ENCODE assay signal across 10 cellular contexts in genomic region chr18:58578835-58579560, GRCh38. TPM values are rescaled to one million over a fixed set of nuclear protein-coding genes. Genes with fewer than 3 reads are reported as not detected.
DNase-seq lines count a peak whose midpoint lies in the region; ATAC-seq and TF ChIP-seq lines count a peak whose summit lies in the region.
"Had no signal": no experiment of that assay in that cellular context is flagged by ENCODE, and none has a peak within 500 bp of the region (broad histone marks: within the 10 kb centered on the region; RNA-seq: fewer than 3 reads in every experiment).

No MANE protein-coding gene starts in this region.

- no peak overlapping the region for H3K4me3 Mint-ChIP-seq in H9

- peaks cover 53 to 55% of the 10 kb centered on the region in 2 experiments for H3K4me1 Mint-ChIP-seq in H9

- H3K79me2 ChIP-seq in H9 (ENCODE audit: insufficient read depth, low read length), result no peaks in the 10 kb centered on the region

- in situ Hi-C loops in astrocyte of the cerebellum (cut with HindIII; ENCODE audit: low sequenced_read_pairs), result no loop called here

- H3K27ac ChIP-seq in H9 (ENCODE audit: insufficient read length, low read depth, low read length), result no peak overlapping the region
- H3K27ac ChIP-seq: PC-9 had no signal

- peaks cover 2 to 13% (median 2%) of the 10 kb centered on the region in 3 experiments; a peak in 5 of 7 replicates for H3K36me3 Mint-ChIP-seq in H9 (ENCODE audit: insufficient read depth in 1 of 3, low read depth in 3 of 3)

- peaks cover 15% of the 10 kb centered on the region; the same call in 1 of the 2 replicates for H3K4me1 ChIP-seq in H9 (ENCODE audit: insufficient read depth, low read length)

- H4K20me1 ChIP-seq in H9 (ENCODE audit: control insufficient read depth, insufficient read depth, insufficient read length), result no peaks in the 10 kb centered on the region

- no peak overlapping the region for H2BK15ac ChIP-seq in H9 (ENCODE audit: low read depth, low read length)

- no peak for TF ChIP-seq CTCF in H9 (conservative IDR thresholded peaks at IDR 0.05)
- TF ChIP-seq CTCF in astrocyte of the cerebellum (IDR thresholded peaks at IDR 0.05; ENCODE audit: low read depth, low read length, missing control alignments), result no peak
- no peak for TF ChIP-seq CTCF in GM20000 (IDR thresholded peaks at IDR 0.05; ENCODE audit: extremely low read depth, missing control alignments)

- H3K27me3 ChIP-seq in H9 (ENCODE audit: insufficient read depth, low read length), result no peaks in the 10 kb centered on the region

- peak overlapping the region; percentile 4 for H3K18ac ChIP-seq in H9 (ENCODE audit: insufficient read length, low read depth, low read length)

- H2BK12ac ChIP-seq in H9 (ENCODE audit: insufficient read length, low read depth, low read length), result no peak overlapping the region

- no peak overlapping the region for H3K23ac ChIP-seq in H9 (ENCODE audit: insufficient read length, low read depth, low read length)

- no peak for ATAC-seq in HG03565 (IDR thresholded peaks at IDR 0.05; ENCODE audit: unreplicated experiment)

- peaks cover 9 to 10% of the 10 kb centered on the region in 2 experiments for H3K9me3 Mint-ChIP-seq in H9

- no peak overlapping the region for H3K9ac ChIP-seq in H9 (ENCODE audit: extremely low read depth, insufficient read length, low read length)

- peak overlapping the region; percentile 20 for H3T11ph ChIP-seq in H9 (ENCODE audit: low read length)

- H2AK5ac ChIP-seq in H9 (ENCODE audit: insufficient read length, low read length), result no peak overlapping the region

- no peak overlapping the region for H2BK5ac ChIP-seq in H9 (ENCODE audit: insufficient read length, low read length)

- no peak overlapping the region for H3K14ac ChIP-seq in H9 (ENCODE audit: insufficient read depth, low read length)

- H3K4me2 ChIP-seq in H9 (ENCODE audit: insufficient read depth, insufficient read length, low read length), result no peak overlapping the region
- H3K4me2 ChIP-seq: PC-9 had no signal

- peak overlapping the region; percentile 18 to 68 (median 46); a peak in 3 of 7 replicates for H3K27ac Mint-ChIP-seq in H9

- peak overlapping the region; percentile 64 for H3K4me3 ChIP-seq in astrocyte of the cerebellum (ENCODE audit: low read depth, low read length)
- H3K4me3 ChIP-seq: PC-9 had no signal

- no peak overlapping the region; the same call in 1 of the 2 replicates for H3K4ac ChIP-seq in H9 (ENCODE audit: low read depth, low read length)

- no peak overlapping the region for H3K56ac ChIP-seq in H9 (ENCODE audit: insufficient read length, low read depth, low read length)

- no peaks in the 10 kb centered on the region for H3K23me2 ChIP-seq in H9 (ENCODE audit: insufficient read length, low read depth, low read length, poor library complexity, severe bottlenecking)

- no peaks in the 10 kb centered on the region for H3K9me3 ChIP-seq in H9 (ENCODE audit: control insufficient read depth, low read depth, low read length)

- H3K79me1 ChIP-seq in H9 (ENCODE audit: insufficient read depth, low read depth, low read length, poor library complexity, severe bottlenecking), result no peaks in the 10 kb centered on the region

- no CpG with 5 or more reads among the region's 8 CpGs for WGBS in H9 (ENCODE audit: extremely low coverage, insufficient read length, low lambda C conversion rate)

- H2AFZ ChIP-seq in H9 (ENCODE audit: low read length), result no peak overlapping the region
- H2AFZ ChIP-seq: PC-9 had no signal

- no peaks in the 10 kb centered on the region; the same call in 1 of the 2 replicates for H3K27me3 Mint-ChIP-seq in H9 (ENCODE audit: low read depth)

- no peak overlapping the region for H4K8ac ChIP-seq in H9 (replicated peaks; ENCODE audit: insufficient read length, low read depth, low read length)

- H4K5ac ChIP-seq in H9 (ENCODE audit: insufficient read length, low read depth, low read length), result no peak overlapping the region

- H2BK120ac ChIP-seq in H9 (ENCODE audit: low read depth, low read length, poor library complexity, severe bottlenecking), result no peak overlapping the region

- H2BK20ac ChIP-seq in H9 (ENCODE audit: low read depth, low read length, poor library complexity, severe bottlenecking), result no peak overlapping the region

- peak; percentile 74 for DNase-seq in A172 (ENCODE audit: low spot score)
- DNase-seq in H9, result no peak
- no peak for DNase-seq in astrocyte of the cerebellum (ENCODE audit: low read depth)
- peak; percentile 88 for DNase-seq in kidney glomerular epithelial cell (lab: John Stamatoyannopoulos, UW)
- no peak for DNase-seq in GM20000 (ENCODE audit: low spot score)
- no peak for DNase-seq in central memory CD4-positive, alpha-beta T cell
- DNase-seq in NCI-H2227 treated with DMSO at 0.1 percent for 48 hours (lab: John Stamatoyannopoulos, UW), result no peak
- DNase-seq: COR-L47, PC-9 had no signal

- no peak overlapping the region for H4K91ac ChIP-seq in H9 (ENCODE audit: insufficient read length, low read depth, low read length)

RNA-seq across cellular contexts. Expression of gene ALPK2, which starts 49.9 kb away (rescaled TPM):
- 75.7 and 87.6 TPM in 2 replicates for total RNA-seq in A172 (2014; rRNA removed; shearing (Covaris generic))
- 0.37 and 0.50 TPM in 2 replicates for total RNA-seq in H9 (2021)

Comparison
In these comparisons a context has a peak if more than half of its experiments do, and no peak if none do; other contexts are left out.
1. DNase-seq: peak in A172 (single experiment) and kidney glomerular epithelial cell (single experiment); none in H9 (single experiment), astrocyte of the cerebellum (single experiment), GM20000 (single experiment), central memory CD4-positive, alpha-beta T cell (single experiment) and NCI-H2227 treated with DMSO at 0.1 percent for 48 hours (single experiment).
2. RNA of gene ALPK2, which starts 49.9 kb away (total RNA-seq): 75.7 to 87.6 TPM in A172; 0.37 to 0.50 TPM in H9; every median in the first group is over 10 times any median in the second.